ENCODE assay signal across 10 cellular contexts in the genomic region with DNA sequence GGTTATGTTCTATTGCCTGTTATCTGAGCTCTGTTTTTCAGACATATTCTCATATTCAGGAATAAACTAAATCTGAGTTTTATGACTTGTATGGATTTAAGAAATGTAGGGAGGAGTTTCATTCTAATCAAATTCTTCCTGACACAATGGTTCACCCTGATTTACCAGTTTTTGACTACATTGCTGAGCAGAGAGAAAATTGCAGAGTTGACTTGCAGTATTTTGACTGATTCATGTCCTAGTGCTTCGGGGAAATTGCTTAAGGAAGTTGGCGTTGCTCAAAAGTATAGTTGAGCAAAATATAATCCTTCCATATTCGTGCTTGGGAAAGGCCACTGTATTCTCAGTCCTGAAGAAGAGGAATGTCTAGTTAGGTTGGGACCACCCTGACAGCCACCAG. TPM values are rescaled to one million over a fixed set of nuclear protein-coding genes. Genes with fewer than 3 reads are reported as not detected.
DNase-seq lines count a peak whose midpoint lies in the region; TF ChIP-seq lines count a peak whose summit lies in the region.
"Had no signal": no experiment of that assay in that cellular context is flagged by ENCODE, and none has a peak within 500 bp of the region (broad histone marks: within the 10 kb centered on the region; RNA-seq: fewer than 3 reads in every experiment).

No MANE protein-coding gene starts in this region.

- peaks cover 20% of the 10 kb centered on the region for H3K4me1 Mint-ChIP-seq in endothelial cell (ENCODE audit: unreplicated experiment)

- H3K4me1 ChIP-seq in DOHH2 (ENCODE audit: control insufficient read depth, low read length): peaks cover 29% of the 10 kb centered on the region

- H3K4me3 ChIP-seq in DOHH2 (ENCODE audit: low read length): peak overlapping the region; percentile 74

- H3K4me3 Mint-ChIP-seq in endothelial cell (ENCODE audit: unreplicated experiment): peak overlapping the region; percentile 99

- no peak for TF ChIP-seq CTCF in DOHH2 (IDR thresholded peaks at IDR 0.05; ENCODE audit: low read depth, low read length, poor library complexity, severe bottlenecking)
- no peak for TF ChIP-seq CTCF in endothelial cell (IDR thresholded peaks at IDR 0.05; ENCODE audit: unreplicated experiment)
- TF ChIP-seq CTCF in GM13976 (IDR thresholded peaks at IDR 0.05; ENCODE audit: borderline replicate concordance, control extremely low read depth, extremely low read depth, insufficient read depth, missing control alignments): no peak

- in situ Hi-C loops in GM13976 (cut with MboI; ENCODE audit: low sequenced_read_pairs, unreplicated experiment): no loop called here

- H3K27me3 Mint-ChIP-seq in endothelial cell (ENCODE audit: unreplicated experiment): peaks cover 6% of the 10 kb centered on the region

- H3K27ac ChIP-seq in DOHH2 (ENCODE audit: low read depth, low read length): no peak overlapping the region; the same call in 1 of the 2 replicates

- H3K36me3 Mint-ChIP-seq in endothelial cell (ENCODE audit: low read depth, unreplicated experiment): peaks cover 5% of the 10 kb centered on the region

- no peaks in the 10 kb centered on the region for H3F3A ChIP-seq in DOHH2 (ENCODE audit: control insufficient read depth, insufficient read depth)

- no peaks in the 10 kb centered on the region for H3K9me3 ChIP-seq in DOHH2 (ENCODE audit: control insufficient read depth, insufficient read depth, low read length)
- H3K9me3 ChIP-seq: testis had no signal

- no peaks in the 10 kb centered on the region for H3K9me2 ChIP-seq in DOHH2 (replicated peaks; ENCODE audit: control insufficient read depth, low read length)

- H3K27ac Mint-ChIP-seq in endothelial cell (ENCODE audit: unreplicated experiment): peak overlapping the region; percentile 99

- no peaks in the 10 kb centered on the region for H4K20me1 ChIP-seq in DOHH2 (ENCODE audit: control insufficient read depth, insufficient read depth, low read depth, low read length)

- peak overlapping the region; percentile 80 for H3K4me2 ChIP-seq in DOHH2 (ENCODE audit: low read length)

- TF ChIP-seq POLR2A in erythroblast (IDR thresholded peaks at IDR 0.05; ENCODE audit: low read length): no peak

- peak; percentile 54 for DNase-seq in NOMO-1 treated with DMSO at 0.1 percent for 48 hours (lab: John Stamatoyannopoulos, UW; ENCODE audit: unreplicated experiment)
- no peak for DNase-seq in endothelial cell (ENCODE audit: low spot score)
- DNase-seq in pons (ENCODE audit: low spot score): peak; percentile 28
- no peak for DNase-seq in SKM-1 (lab: John Stamatoyannopoulos, UW; ENCODE audit: unreplicated experiment)
- no peak for DNase-seq in GM13976 (ENCODE audit: low spot score)
- DNase-seq in NCI-H2029 (lab: John Stamatoyannopoulos, UW): no peak
- no peak for DNase-seq in erythroblast (lab: John Stamatoyannopoulos, UW)
- DNase-seq: NCI-H2107, testis had no signal

- H3K9me3 Mint-ChIP-seq in endothelial cell (ENCODE audit: unreplicated experiment): no peaks in the 10 kb centered on the region

- H3K27me3 ChIP-seq in DOHH2 (ENCODE audit: control insufficient read depth, low read length): no peaks in the 10 kb centered on the region
- H3K27me3 ChIP-seq: testis had no signal

- H3K79me2 ChIP-seq in DOHH2 (ENCODE audit: control insufficient read depth, low read length): peaks cover 43% of the 10 kb centered on the region

- peaks cover 19% of the 10 kb centered on the region for H3K36me3 ChIP-seq in DOHH2 (ENCODE audit: control insufficient read depth, low read length)

RNA-seq across cellular contexts. Expression of a gene that starts 1.2 kb away (rescaled TPM):
- 44.8 TPM for total RNA-seq in endothelial cell (ENCODE audit: unreplicated experiment)

RNA-seq across cellular contexts. Expression of a gene that starts 28.5 kb away (rescaled TPM):
- total RNA-seq in endothelial cell (ENCODE audit: unreplicated experiment): 0.80 TPM

RNA-seq across cellular contexts. Expression of a gene that starts 48.6 kb away (rescaled TPM):
- total RNA-seq in endothelial cell (ENCODE audit: unreplicated experiment): 17.3 TPM

RNA-seq across cellular contexts. Expression of a gene that starts 48.8 kb away (rescaled TPM):
- total RNA-seq in endothelial cell (ENCODE audit: unreplicated experiment): 15.4 TPM

Comparison
In these comparisons a context has a peak if more than half of its experiments do, and no peak if none do; other contexts are left out.
1. DNase-seq: peak in NOMO-1 treated with DMSO at 0.1 percent for 48 hours (single experiment) and pons (single experiment); none in endothelial cell (single experiment), SKM-1 (single experiment), GM13976 (single experiment), NCI-H2029 (single experiment) and erythroblast (0 of 2).